8 cellular contexts compared by ENCODE assay signal in the genomic region with DNA sequence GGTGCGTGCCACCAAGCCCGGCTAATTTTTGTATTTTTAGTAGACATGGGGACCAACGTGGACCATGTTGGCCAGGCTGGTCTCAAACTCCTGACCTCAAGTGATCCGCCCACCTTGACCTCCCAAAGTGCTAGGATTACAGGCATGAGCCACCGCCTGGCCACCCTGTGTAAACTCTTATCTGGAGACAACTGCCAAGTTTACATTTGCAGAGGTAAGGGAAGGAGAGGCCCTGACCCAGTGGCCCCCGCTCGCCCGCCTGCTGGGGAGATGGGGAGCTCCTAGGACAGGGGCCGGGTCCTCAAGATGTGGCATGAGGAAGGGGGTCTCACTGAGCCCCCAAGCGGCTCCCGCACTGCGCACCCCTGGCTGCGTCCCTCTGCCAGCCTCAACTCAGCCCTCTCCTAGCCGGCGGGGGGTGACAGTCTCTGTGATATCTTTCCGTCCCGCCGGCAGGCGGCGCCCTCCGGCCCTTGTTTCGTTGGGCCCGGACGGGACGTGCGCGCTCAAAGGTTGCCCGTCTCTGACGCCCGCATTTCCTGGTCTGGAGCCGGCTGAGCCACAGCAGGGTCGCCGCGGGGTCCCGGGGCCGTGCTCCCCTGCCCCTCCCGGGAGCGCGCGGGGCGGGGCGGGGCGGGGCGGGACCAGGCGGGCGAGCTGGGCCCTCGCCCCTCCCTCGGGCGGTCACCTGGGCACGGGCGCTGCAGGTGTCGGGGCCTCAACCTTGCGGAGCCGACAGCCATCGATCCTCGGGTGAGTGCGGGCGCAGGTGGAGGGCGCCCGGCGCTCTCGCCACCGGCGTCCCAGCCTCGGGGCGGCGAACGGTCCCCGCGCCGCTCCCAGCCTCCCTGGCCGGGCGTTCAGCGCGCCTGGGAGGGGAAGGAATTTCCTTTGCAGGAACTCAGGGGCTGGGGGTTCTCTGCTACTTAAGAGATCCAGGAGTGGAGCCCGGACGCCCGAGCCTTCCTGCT. TPM values are rescaled to one million over a fixed set of nuclear protein-coding genes. Genes with fewer than 3 reads are reported as not detected.
DNase-seq lines count a peak whose midpoint lies in the region; ATAC-seq and TF ChIP-seq lines count a peak whose summit lies in the region.

A gene with protein sequence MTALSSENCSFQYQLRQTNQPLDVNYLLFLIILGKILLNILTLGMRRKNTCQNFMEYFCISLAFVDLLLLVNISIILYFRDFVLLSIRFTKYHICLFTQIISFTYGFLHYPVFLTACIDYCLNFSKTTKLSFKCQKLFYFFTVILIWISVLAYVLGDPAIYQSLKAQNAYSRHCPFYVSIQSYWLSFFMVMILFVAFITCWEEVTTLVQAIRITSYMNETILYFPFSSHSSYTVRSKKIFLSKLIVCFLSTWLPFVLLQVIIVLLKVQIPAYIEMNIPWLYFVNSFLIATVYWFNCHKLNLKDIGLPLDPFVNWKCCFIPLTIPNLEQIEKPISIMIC (plus strand): TSS at position 533 of the 971 bp plus-strand sequence. CDS start 45,978 bp downstream, outside the sequence.

- TF ChIP-seq CTCF in GM13977 (IDR thresholded peaks at IDR 0.05; ENCODE audit: extremely low read depth, insufficient read depth, missing control alignments) (peak; percentile 89), smooth muscle cell (IDR thresholded peaks at IDR 0.05; ENCODE audit: borderline replicate concordance, insufficient read depth, poor library complexity, severe bottlenecking) (peak; percentile 72)

- ATAC-seq in HG02642 (IDR thresholded peaks at IDR 0.05; ENCODE audit: poor library complexity, unreplicated experiment): peak; percentile 84

- H4K20me1 ChIP-seq in smooth muscle cell (ENCODE audit: low read depth): no peaks in the 10 kb centered on the region

- WGBS in smooth muscle cell (ENCODE audit: low lambda C conversion rate): 7% methylated on average over 65 of the region's 78 CpGs

- peak within 1 kb of the TSS; percentile 36 for H3K9ac ChIP-seq in iPS-18a (ENCODE audit: low read length)
- no peak within 1 kb of the TSS for H3K9ac ChIP-seq in smooth muscle cell (ENCODE audit: low read depth)

- DNase-seq in GM13977 (ENCODE audit: low spot score) (peak; percentile 84), NCI-H1092 treated with DMSO at 0.1 percent for 48 hours (lab: John Stamatoyannopoulos, UW) (peak; percentile 8), astrocyte of the hippocampus (ENCODE audit: low read depth, low spot score) (peak; percentile 61), smooth muscle cell (lab: John Stamatoyannopoulos, UW; ENCODE audit: unreplicated experiment) (no peak), cerebellar nuclear complex (lab: John Stamatoyannopoulos, UW) (no peak)
- DNase-seq in T-helper 2 cell treated with Interferon-gamma antibody and Interleukin-4, amounts not matched to agents 5 μg/mL and 100 μg/mL, for 36 hours (ENCODE audit: low spot score): peak; percentile 78

- H3K9me3 Mint-ChIP-seq in T-helper 2 cell treated with Interferon-gamma antibody and Interleukin-4, amounts not matched to agents 5 μg/mL and 100 μg/mL, for 36 hours: peaks cover 5% of the 10 kb centered on the region

- H3K27me3 ChIP-seq in iPS-18a (ENCODE audit: control insufficient read depth, insufficient read depth, low read length): peaks cover 32% of the 10 kb centered on the region
- peaks cover 52% of the 10 kb centered on the region for H3K27me3 ChIP-seq in smooth muscle cell (ENCODE audit: low read depth)

- peak within 1 kb of the TSS; percentile 65 for H3K27ac Mint-ChIP-seq in T-helper 2 cell treated with Interferon-gamma antibody and Interleukin-4, amounts not matched to agents 5 μg/mL and 100 μg/mL, for 36 hours

- H3K27ac ChIP-seq in iPS-18a (ENCODE audit: low read length): no peak within 1 kb of the TSS
- no peak within 1 kb of the TSS for H3K27ac ChIP-seq in smooth muscle cell (ENCODE audit: low read depth)

- no peaks in the 10 kb centered on the region for H3K9me3 ChIP-seq in iPS-18a (ENCODE audit: control insufficient read depth, low read depth, low read length)
- no peaks in the 10 kb centered on the region for H3K9me3 ChIP-seq in smooth muscle cell (replicated peaks; ENCODE audit: low read depth)

- H3K4me3 Mint-ChIP-seq in T-helper 2 cell treated with Interferon-gamma antibody and Interleukin-4, amounts not matched to agents 5 μg/mL and 100 μg/mL, for 36 hours: peak within 1 kb of the TSS; percentile 86

- peaks cover 3% of the 10 kb centered on the region for H3K27me3 Mint-ChIP-seq in T-helper 2 cell treated with Interferon-gamma antibody and Interleukin-4, amounts not matched to agents 5 μg/mL and 100 μg/mL, for 36 hours (ENCODE audit: low read depth)

- peak within 1 kb of the TSS; percentile 62 for H2AFZ ChIP-seq in smooth muscle cell (ENCODE audit: low read depth)

- no peaks in the 10 kb centered on the region for H3K36me3 ChIP-seq in iPS-18a (ENCODE audit: control insufficient read depth, low read depth, low read length)
- H3K36me3 ChIP-seq in smooth muscle cell (ENCODE audit: low read depth): no peaks in the 10 kb centered on the region

- H3K36me3 Mint-ChIP-seq in T-helper 2 cell treated with Interferon-gamma antibody and Interleukin-4, amounts not matched to agents 5 μg/mL and 100 μg/mL, for 36 hours (ENCODE audit: low read depth): peaks cover 8% of the 10 kb centered on the region

- H3K4me3 ChIP-seq in iPS-18a (ENCODE audit: low read length) (peak within 1 kb of the TSS; percentile 78), smooth muscle cell (peak within 1 kb of the TSS; percentile 63)

- in situ Hi-C loops in GM13977 (cut with MboI; ENCODE audit: low pct_unique_long_range_greater_than_20kb, low sequenced_read_pairs, unreplicated experiment): no loop called here

- no peaks in the 10 kb centered on the region for H3K79me2 ChIP-seq in smooth muscle cell (ENCODE audit: low read depth)

- H3F3A ChIP-seq in smooth muscle cell (ENCODE audit: low read depth): no peaks in the 10 kb centered on the region

- H3K4me2 ChIP-seq in smooth muscle cell: peak within 1 kb of the TSS; percentile 94

- H3K4me1 Mint-ChIP-seq in T-helper 2 cell treated with Interferon-gamma antibody and Interleukin-4, amounts not matched to agents 5 μg/mL and 100 μg/mL, for 36 hours (ENCODE audit: low read depth): peaks cover 26% of the 10 kb centered on the region

- H3K4me1 ChIP-seq in iPS-18a (ENCODE audit: control insufficient read depth, low read depth, low read length) (peaks cover 8% of the 10 kb centered on the region), smooth muscle cell (ENCODE audit: low read depth) (peaks cover 19% of the 10 kb centered on the region)

RNA-seq across cellular contexts. Expression of the gene that starts here (rescaled TPM):
- total RNA-seq in smooth muscle cell: 2.3 TPM in 1 of 2 replicates, not detected in the other
- polyA plus RNA-seq in smooth muscle cell: 0.83 TPM in 1 of 2 replicates, not detected in the other

Comparison
In these comparisons a context has a peak if more than half of its experiments do, and no peak if none do; other contexts are left out.
1. DNase-seq: peak in GM13977 (single experiment), NCI-H1092 treated with DMSO at 0.1 percent for 48 hours (single experiment), T-helper 2 cell treated with Interferon-gamma antibody and Interleukin-4, amounts not matched to agents 5 μg/mL and 100 μg/mL, for 36 hours (single experiment) and astrocyte of the hippocampus (single experiment); none in smooth muscle cell (single experiment) and cerebellar nuclear complex (0 of 2).